In genomic region chr3:150921207-150921606, GRCh38 we compare ENCODE assay signal across 35 cellular contexts. TPM values are rescaled to one million over a fixed set of nuclear protein-coding genes. Genes with fewer than 3 reads are reported as not detected.
"Had no signal": no experiment of that assay in that cellular context is flagged by ENCODE, and none has a peak within 500 bp of the region (broad histone marks: within the 10 kb centered on the region; RNA-seq: fewer than 3 reads in every experiment).

No MANE protein-coding gene starts in this region.

- H3K27me3 ChIP-seq: adrenal gland, body of pancreas, cardiac muscle cell, colonic mucosa had no signal

- DNase-seq: activated CD4-positive, alpha-beta T cell treated with anti-CD3 and anti-CD28 coated beads for 48 hours; activated CD4-positive, alpha-beta T cell treated with anti-CD3 and anti-CD28 coated beads, Interleukin-2, amount 50 U/mL, for 1 hour; activated CD4-positive, alpha-beta T cell treated with anti-CD3 and anti-CD28 coated beads, Interleukin-2, amount 50 U/mL, for 48 hours; activated CD8-positive, alpha-beta memory T cell treated with anti-CD3 and anti-CD28 coated beads for 24 hours; activated CD8-positive, alpha-beta T cell treated with anti-CD3 and anti-CD28 coated beads for 36 hours; activated effector memory CD4-positive, alpha-beta T cell treated with anti-CD3 and anti-CD28 coated beads, Interleukin-2, amount 50 U/mL, for 16 hours; activated naive CD4-positive, alpha-beta T cell treated with anti-CD3 and anti-CD28 coated beads for 36 hours; activated naive CD8-positive, alpha-beta T cell treated with anti-CD3 and anti-CD28 coated beads for 36 hours; activated naive CD8-positive, alpha-beta T cell treated with anti-CD3 and anti-CD28 coated beads, Interleukin-2, amount 50 U/mL, for 24 hours; activated T-cell treated with anti-CD3 and anti-CD28 coated beads, Interleukin-2, amount 50 U/mL, for 48 hours; amygdala; aorta; body of pancreas; central memory CD4-positive, alpha-beta T cell; cerebellar nuclear complex; colonic mucosa; effector CD8-positive, alpha-beta T cell; foreskin keratinocyte; gastrocnemius medialis; glutamatergic neuron; heart left ventricle; T-helper 2 cell had no signal

- H3K4me3 ChIP-seq: adrenal gland, body of pancreas, cardiac muscle cell, colonic mucosa, esophagus muscularis mucosa, gastrocnemius medialis, heart left ventricle had no signal

- H3K27ac Mint-ChIP-seq: activated CD8-positive, alpha-beta T cell treated with anti-CD3 and anti-CD28 coated beads for 36 hours; activated naive CD4-positive, alpha-beta T cell treated with anti-CD3 and anti-CD28 coated beads for 36 hours; activated naive CD4-positive, alpha-beta T cell treated with anti-CD3 and anti-CD28 coated beads, Interleukin-2, amount 50 U/mL, for 24 hours; activated naive CD8-positive, alpha-beta T cell treated with anti-CD3 and anti-CD28 coated beads for 36 hours; activated naive CD8-positive, alpha-beta T cell treated with anti-CD3 and anti-CD28 coated beads, Interleukin-2, amount 50 U/mL, for 24 hours; activated T-helper 1 cell treated with anti-CD3 and anti-CD28 coated beads, Interleukin-12 subunit alpha, Interleukin-12 subunit beta, Interleukin-2, Interleukin-4 antibody, amounts not matched to agents 30 ng/mL and 10 ng/mL and 1 ng/mL, durations not matched to agents 14 hours and 24 hours and 36 hours; activated T-helper 2 cell treated with anti-CD3 and anti-CD28 coated beads, Interferon-gamma antibody, Interleukin-2, Interleukin-4, amounts not matched to agents 10 μg/mL and 5 μg/mL and 100 μg/mL, durations not matched to agents 14 hours and 24 hours and 36 hours; WTC11 had no signal

- H3K4me3 Mint-ChIP-seq: activated CD8-positive, alpha-beta T cell treated with anti-CD3 and anti-CD28 coated beads for 36 hours; activated naive CD4-positive, alpha-beta T cell treated with anti-CD3 and anti-CD28 coated beads for 36 hours; activated naive CD4-positive, alpha-beta T cell treated with anti-CD3 and anti-CD28 coated beads, Interleukin-2, amount 50 U/mL, for 24 hours; activated naive CD8-positive, alpha-beta T cell treated with anti-CD3 and anti-CD28 coated beads for 36 hours; activated naive CD8-positive, alpha-beta T cell treated with anti-CD3 and anti-CD28 coated beads, Interleukin-2, amount 50 U/mL, for 24 hours; activated T-helper 1 cell treated with anti-CD3 and anti-CD28 coated beads, Interleukin-12 subunit alpha, Interleukin-12 subunit beta, Interleukin-2, Interleukin-4 antibody, amounts not matched to agents 30 ng/mL and 10 ng/mL and 1 ng/mL, durations not matched to agents 14 hours and 24 hours and 36 hours; WTC11 had no signal

- H3K9me3 Mint-ChIP-seq: activated CD8-positive, alpha-beta T cell treated with anti-CD3 and anti-CD28 coated beads for 36 hours; activated naive CD4-positive, alpha-beta T cell treated with anti-CD3 and anti-CD28 coated beads for 36 hours; activated naive CD4-positive, alpha-beta T cell treated with anti-CD3 and anti-CD28 coated beads, Interleukin-2, amount 50 U/mL, for 24 hours; activated naive CD8-positive, alpha-beta T cell treated with anti-CD3 and anti-CD28 coated beads for 36 hours; activated naive CD8-positive, alpha-beta T cell treated with anti-CD3 and anti-CD28 coated beads, Interleukin-2, amount 50 U/mL, for 24 hours; activated T-helper 1 cell treated with anti-CD3 and anti-CD28 coated beads, Interleukin-12 subunit alpha, Interleukin-12 subunit beta, Interleukin-2, Interleukin-4 antibody, amounts not matched to agents 30 ng/mL and 10 ng/mL and 1 ng/mL, durations not matched to agents 14 hours and 24 hours and 36 hours; activated T-helper 2 cell treated with anti-CD3 and anti-CD28 coated beads, Interferon-gamma antibody, Interleukin-2, Interleukin-4, amounts not matched to agents 10 μg/mL and 5 μg/mL and 100 μg/mL, durations not matched to agents 14 hours and 24 hours and 36 hours; WTC11 had no signal

- H3K36me3 ChIP-seq: adrenal gland, cardiac muscle cell, colonic mucosa, esophagus muscularis mucosa, gastrocnemius medialis, heart left ventricle had no signal

- H3K27me3 Mint-ChIP-seq: activated naive CD8-positive, alpha-beta T cell treated with anti-CD3 and anti-CD28 coated beads for 36 hours had no signal

- FAIRE-seq: endometrium, endothelial cell of umbilical vein had no signal

- H3K27ac ChIP-seq: adrenal gland, body of pancreas, cardiac muscle cell, colonic mucosa, esophagus muscularis mucosa, foreskin keratinocyte, gastrocnemius medialis, heart left ventricle, VCaP had no signal

- H3K36me3 Mint-ChIP-seq: activated naive CD4-positive, alpha-beta T cell treated with anti-CD3 and anti-CD28 coated beads, Interleukin-2, amount 50 U/mL, for 24 hours; activated naive CD8-positive, alpha-beta T cell treated with anti-CD3 and anti-CD28 coated beads for 36 hours; WTC11 had no signal

- H3K4me1 ChIP-seq: adrenal gland, colonic mucosa, foreskin keratinocyte, gastrocnemius medialis had no signal

- H3K9me3 ChIP-seq: adrenal gland, body of pancreas, colonic mucosa, esophagus muscularis mucosa, gastrocnemius medialis, heart left ventricle had no signal

RNA-seq across cellular contexts. Expression of gene MINDY4B, which starts 16.0 kb away (rescaled TPM):
- total RNA-seq: activated CD8-positive, alpha-beta T cell treated with anti-CD3 and anti-CD28 coated beads for 36 hours; activated naive CD4-positive, alpha-beta T cell treated with anti-CD3 and anti-CD28 coated beads for 36 hours; activated naive CD8-positive, alpha-beta T cell treated with anti-CD3 and anti-CD28 coated beads for 36 hours; activated T-helper 1 cell treated with anti-CD3 and anti-CD28 coated beads, Interleukin-12 subunit alpha, Interleukin-12 subunit beta, Interleukin-2, Interleukin-4 antibody, amounts not matched to agents 30 ng/mL and 10 ng/mL and 1 ng/mL, durations not matched to agents 14 hours and 24 hours and 36 hours; activated T-helper 2 cell treated with anti-CD3 and anti-CD28 coated beads, Interferon-gamma antibody, Interleukin-2, Interleukin-4, amounts not matched to agents 10 μg/mL and 5 μg/mL and 100 μg/mL, durations not matched to agents 14 hours and 24 hours and 36 hours; aorta; body of pancreas; cardiac muscle cell; colonic mucosa; dermis microvascular lymphatic vessel endothelial cell; endothelial cell of umbilical vein; epithelial cell of proximal tubule; esophagus muscularis mucosa; foreskin keratinocyte; gastrocnemius medialis; T-helper 1 cell treated with Interleukin-12 subunit alpha and Interleukin-12 subunit beta and Interleukin-4 antibody, amounts not matched to agents 30 ng/mL and 1 ng/mL, for 36 hours; WTC11 had no signal
- polyA plus RNA-seq: aorta, cardiac muscle cell, endothelial cell of umbilical vein, foreskin keratinocyte, heart left ventricle had no signal

RNA-seq across cellular contexts. Expression of gene CLRN1, which starts 51.3 kb away (rescaled TPM):
- total RNA-seq: activated CD8-positive, alpha-beta T cell treated with anti-CD3 and anti-CD28 coated beads for 36 hours; activated naive CD4-positive, alpha-beta T cell treated with anti-CD3 and anti-CD28 coated beads for 36 hours; activated naive CD8-positive, alpha-beta T cell treated with anti-CD3 and anti-CD28 coated beads for 36 hours; activated T-helper 1 cell treated with anti-CD3 and anti-CD28 coated beads, Interleukin-12 subunit alpha, Interleukin-12 subunit beta, Interleukin-2, Interleukin-4 antibody, amounts not matched to agents 30 ng/mL and 10 ng/mL and 1 ng/mL, durations not matched to agents 14 hours and 24 hours and 36 hours; activated T-helper 2 cell treated with anti-CD3 and anti-CD28 coated beads, Interferon-gamma antibody, Interleukin-2, Interleukin-4, amounts not matched to agents 10 μg/mL and 5 μg/mL and 100 μg/mL, durations not matched to agents 14 hours and 24 hours and 36 hours; aorta; body of pancreas; cardiac muscle cell; colonic mucosa; dermis microvascular lymphatic vessel endothelial cell; endothelial cell of umbilical vein; epithelial cell of proximal tubule; esophagus muscularis mucosa; foreskin keratinocyte; gastrocnemius medialis; heart left ventricle; T-helper 1 cell treated with Interleukin-12 subunit alpha and Interleukin-12 subunit beta and Interleukin-4 antibody, amounts not matched to agents 30 ng/mL and 1 ng/mL, for 36 hours; WTC11 had no signal
- polyA plus RNA-seq: aorta, cardiac muscle cell, endothelial cell of umbilical vein, foreskin keratinocyte, heart left ventricle had no signal
